In the genomic region with DNA sequence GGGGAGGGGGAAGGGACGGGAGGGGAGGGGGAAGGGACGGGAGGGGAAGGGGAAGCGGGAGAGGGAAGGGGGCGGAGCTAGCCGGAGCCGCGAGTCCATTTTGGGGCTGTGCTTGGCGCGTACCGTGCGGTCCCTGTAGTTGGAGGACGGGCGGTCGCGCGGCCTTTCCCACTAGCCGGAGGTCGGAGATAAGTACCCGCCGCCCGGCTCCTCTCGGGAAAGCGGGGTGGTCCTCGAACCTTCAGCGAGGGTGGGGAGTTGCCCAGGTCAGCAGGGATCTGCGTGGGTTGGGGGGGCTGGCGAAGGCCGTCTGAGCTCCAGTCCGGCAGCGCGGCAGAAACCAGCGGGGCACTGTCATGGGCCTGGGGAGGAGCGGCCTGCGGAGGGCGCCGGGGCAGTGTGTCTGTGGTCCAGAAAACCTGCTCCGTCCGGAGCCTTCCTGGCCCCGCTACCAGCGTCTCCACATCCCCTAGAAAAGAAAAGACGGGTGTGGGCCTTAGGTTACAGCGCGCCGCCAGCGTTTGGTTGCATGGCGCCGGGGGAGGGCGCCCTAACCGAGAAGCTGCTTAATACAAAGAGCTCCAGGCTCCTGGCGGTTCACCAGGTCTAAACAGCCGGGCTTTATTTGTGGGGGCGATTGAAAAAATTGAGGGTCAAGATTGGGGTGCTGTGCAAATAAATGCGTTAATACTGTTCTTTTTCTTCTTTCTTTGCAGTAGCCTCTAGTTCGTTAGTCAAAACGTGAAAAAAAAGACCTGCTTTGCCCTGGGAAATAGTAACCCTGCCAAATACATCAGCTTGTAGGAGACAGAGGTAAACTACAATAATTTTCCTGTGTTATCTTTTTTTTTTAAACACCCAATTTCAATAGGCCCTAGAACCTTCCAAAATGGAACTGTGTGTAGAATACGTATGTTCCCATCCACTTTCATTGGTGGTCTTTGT, we compare ENCODE assay signal across 8 cellular contexts. TPM values are rescaled to one million over a fixed set of nuclear protein-coding genes. Genes with fewer than 3 reads are reported as not detected.
A peak's percentile ranks its signal among the peaks of the same experiment; 100 is the strongest.
DNase-seq lines count a peak whose midpoint lies in the region; ATAC-seq lines count a peak whose summit lies in the region.

A gene with protein sequence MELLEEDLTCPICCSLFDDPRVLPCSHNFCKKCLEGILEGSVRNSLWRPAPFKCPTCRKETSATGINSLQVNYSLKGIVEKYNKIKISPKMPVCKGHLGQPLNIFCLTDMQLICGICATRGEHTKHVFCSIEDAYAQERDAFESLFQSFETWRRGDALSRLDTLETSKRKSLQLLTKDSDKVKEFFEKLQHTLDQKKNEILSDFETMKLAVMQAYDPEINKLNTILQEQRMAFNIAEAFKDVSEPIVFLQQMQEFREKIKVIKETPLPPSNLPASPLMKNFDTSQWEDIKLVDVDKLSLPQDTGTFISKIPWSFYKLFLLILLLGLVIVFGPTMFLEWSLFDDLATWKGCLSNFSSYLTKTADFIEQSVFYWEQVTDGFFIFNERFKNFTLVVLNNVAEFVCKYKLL (plus strand): TSS at position 92 of the 945 bp plus-strand sequence. CDS start 14,899 bp downstream, outside the sequence.

- H3K27ac ChIP-seq in cingulate gyrus (ENCODE audit: low read depth, low read length) (peak within 1 kb of the TSS; percentile 98), layer of hippocampus (ENCODE audit: low read depth, low read length) (peak within 1 kb of the TSS; percentile 99)

- H3K27me3 ChIP-seq in layer of hippocampus (ENCODE audit: control insufficient read depth, insufficient read depth, low read length), result no peaks in the 10 kb centered on the region

- peak; percentile 75 for ATAC-seq in GM19023 (IDR thresholded peaks at IDR 0.05; ENCODE audit: unreplicated experiment)
- peak; percentile 70 for ATAC-seq in HG03280 (IDR thresholded peaks at IDR 0.05; ENCODE audit: unreplicated experiment)

- DNase-seq in AML-193 (lab: John Stamatoyannopoulos, UW), result peak; percentile 91 to 94
- DNase-seq in NCI-H460 (ENCODE audit: extremely low read depth, low read depth), result peak; percentile 78
- DNase-seq in activated CD4-positive, alpha-beta T cell treated with anti-CD3 and anti-CD28 coated beads for 4 hours, result peak; percentile 77 to 78
- peak; percentile 71 to 72 for DNase-seq in stimulated activated CD4-positive, alpha-beta T cell treated with anti-CD3 and anti-CD28 coated beads, Interleukin-1b, Interleukin-23, amount 100 ng/mL, for 4 hours (ENCODE audit: low read depth in 2 of 2)

RNA-seq across cellular contexts. Expression of the gene that starts here (rescaled TPM):
- 19.8 and 23.1 TPM in 2 replicates for total RNA-seq in NCI-H460 (2014; rRNA removed; shearing (Covaris generic))
- 5.8 and 10.1 TPM in 2 replicates for polyA plus RNA-seq in NCI-H460 (2014; cell fraction: nucleus; rRNA removed)

Comparison
In these comparisons a context has a peak if more than half of its experiments do, and no peak if none do; other contexts are left out.
1. Peak in every context shown above with its lines: DNase-seq, ATAC-seq and H3K27ac ChIP-seq.